ENCODE assay signal across 8 cellular contexts in genomic region chr2:58240938-58241755, GRCh38. TPM values are rescaled to one million over a fixed set of nuclear protein-coding genes. Genes with fewer than 3 reads are reported as not detected.
A peak's percentile ranks its signal among the peaks of the same experiment; 100 is the strongest.
DNase-seq lines count a peak whose midpoint lies in the region; ATAC-seq and TF ChIP-seq lines count a peak whose summit lies in the region.

FANCL (minus strand) TSS chr2:58241325; CDS start chr2:58241313, 12 bp downstream.

- H3K36me3 Mint-ChIP-seq in activated naive CD4-positive, alpha-beta T cell treated with anti-CD3 and anti-CD28 coated beads, Interleukin-2, amount 50 U/mL, for 72 hours = peaks cover 0 to 16% of the 10 kb centered on the region in 2 donors
- H3K36me3 Mint-ChIP-seq in glutamatergic neuron (ENCODE audit: unreplicated experiment) = no peaks in the 10 kb centered on the region

- H3K9me3 Mint-ChIP-seq in activated naive CD4-positive, alpha-beta T cell treated with anti-CD3 and anti-CD28 coated beads, Interleukin-2, amount 50 U/mL, for 72 hours = no peaks in the 10 kb centered on the region
- no peaks in the 10 kb centered on the region for H3K9me3 Mint-ChIP-seq in glutamatergic neuron (ENCODE audit: unreplicated experiment)

- peak within 1 kb of the TSS; percentile 64 for H3K27ac ChIP-seq in temporal lobe (ENCODE audit: low read depth, low read length)

- DNase-seq in GM10266 (ENCODE audit: extremely low spot score) (peak; percentile 89), NCI-H1092 (lab: John Stamatoyannopoulos, UW) (peak; percentile 86), SKM-1 (lab: John Stamatoyannopoulos, UW; ENCODE audit: unreplicated experiment) (peak; percentile 68), glutamatergic neuron (peak; percentile 93), omental fat pad (ENCODE audit: low spot score) (peak; percentile 57)
- peak; percentile 75 to 93 for DNase-seq in activated naive CD4-positive, alpha-beta T cell treated with anti-CD3 and anti-CD28 coated beads, Interleukin-2, amount 50 U/mL, for 72 hours (ENCODE audit: low spot score in 2 of 2)

- peak; percentile 77 for ATAC-seq in HG02610 (IDR thresholded peaks at IDR 0.05; ENCODE audit: unreplicated experiment)
- peak; percentile 88 to 91 for ATAC-seq in activated naive CD4-positive, alpha-beta T cell treated with anti-CD3 and anti-CD28 coated beads, Interleukin-2, amount 50 U/mL, for 72 hours
- ATAC-seq in omental fat pad (ENCODE audit: low FRiP score) = peak; percentile 99

- no peak for TF ChIP-seq CTCF in GM10266 (IDR thresholded peaks at IDR 0.05; ENCODE audit: control insufficient read depth, insufficient read depth, low read depth, missing control alignments)
- no peak for TF ChIP-seq CTCF in glutamatergic neuron (IDR thresholded peaks at IDR 0.05; ENCODE audit: partially characterized antibody, unreplicated experiment)
- no peak for TF ChIP-seq CTCF in omental fat pad (IDR thresholded peaks at IDR 0.05)

- H3K27ac Mint-ChIP-seq in activated naive CD4-positive, alpha-beta T cell treated with anti-CD3 and anti-CD28 coated beads, Interleukin-2, amount 50 U/mL, for 72 hours = peak within 1 kb of the TSS; percentile 79 to 92
- peak within 1 kb of the TSS; percentile 84 for H3K27ac Mint-ChIP-seq in glutamatergic neuron (ENCODE audit: unreplicated experiment)

- peak within 1 kb of the TSS; percentile 95 for H3K4me3 Mint-ChIP-seq in glutamatergic neuron (ENCODE audit: unreplicated experiment)

- H3K27me3 Mint-ChIP-seq in glutamatergic neuron (ENCODE audit: unreplicated experiment) = no peaks in the 10 kb centered on the region

- H3K4me1 Mint-ChIP-seq in glutamatergic neuron (ENCODE audit: low read depth, unreplicated experiment) = peaks cover 9% of the 10 kb centered on the region

RNA-seq across cellular contexts. Expression of gene FANCL, which starts in this region (rescaled TPM):
- 10 to 100 TPM; 21.6 to 28.2 TPM for total RNA-seq in activated naive CD4-positive, alpha-beta T cell treated with anti-CD3 and anti-CD28 coated beads, Interleukin-2, amount 50 U/mL, for 72 hours
- total RNA-seq in glutamatergic neuron (ENCODE audit: unreplicated experiment) (16.5 TPM), omental fat pad (10 to 100 TPM; 12.1 to 19.2 (median 17.1) TPM), temporal lobe (42.0 TPM)

Comparison
In these comparisons a context has a peak if more than half of its experiments do, and no peak if none do; other contexts are left out.
1. Peak in every context shown above with its lines: DNase-seq, ATAC-seq and H3K27ac ChIP-seq.